1 cellular context compared by ENCODE assay signal in the genomic region with DNA sequence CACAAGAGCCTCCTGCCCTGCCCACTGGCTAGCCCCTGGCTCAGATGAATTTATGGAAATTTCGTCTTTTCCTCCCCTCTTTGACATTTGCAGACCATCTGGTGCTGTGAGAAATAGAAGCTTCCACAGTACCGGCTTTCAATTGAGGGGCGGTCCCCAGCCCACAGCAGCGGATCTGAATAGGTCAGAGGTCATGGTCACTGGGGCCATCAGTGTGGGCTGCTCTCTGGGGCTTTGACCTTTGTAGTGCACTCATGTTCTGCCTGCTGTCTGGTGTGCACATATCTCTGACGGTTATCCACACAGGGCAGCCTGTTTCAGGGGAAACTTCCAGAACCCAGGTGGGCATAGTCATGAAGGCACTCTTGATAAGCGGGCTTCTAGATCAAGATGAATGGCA.
TF ChIP-seq lines count a peak whose summit lies in the region.

No MANE protein-coding gene starts in this region.

TF ChIP-seq in HepG2, 621 proteins besides CTCF, POLR2A, EP300 and RAD21:
- TF ChIP-seq NR2C2 (CRISPR knock-in tag; IDR thresholded peaks at IDR 0.05; ENCODE audit: borderline replicate concordance) = peak; percentile 79
- TF ChIP-seq, protein P1, sequence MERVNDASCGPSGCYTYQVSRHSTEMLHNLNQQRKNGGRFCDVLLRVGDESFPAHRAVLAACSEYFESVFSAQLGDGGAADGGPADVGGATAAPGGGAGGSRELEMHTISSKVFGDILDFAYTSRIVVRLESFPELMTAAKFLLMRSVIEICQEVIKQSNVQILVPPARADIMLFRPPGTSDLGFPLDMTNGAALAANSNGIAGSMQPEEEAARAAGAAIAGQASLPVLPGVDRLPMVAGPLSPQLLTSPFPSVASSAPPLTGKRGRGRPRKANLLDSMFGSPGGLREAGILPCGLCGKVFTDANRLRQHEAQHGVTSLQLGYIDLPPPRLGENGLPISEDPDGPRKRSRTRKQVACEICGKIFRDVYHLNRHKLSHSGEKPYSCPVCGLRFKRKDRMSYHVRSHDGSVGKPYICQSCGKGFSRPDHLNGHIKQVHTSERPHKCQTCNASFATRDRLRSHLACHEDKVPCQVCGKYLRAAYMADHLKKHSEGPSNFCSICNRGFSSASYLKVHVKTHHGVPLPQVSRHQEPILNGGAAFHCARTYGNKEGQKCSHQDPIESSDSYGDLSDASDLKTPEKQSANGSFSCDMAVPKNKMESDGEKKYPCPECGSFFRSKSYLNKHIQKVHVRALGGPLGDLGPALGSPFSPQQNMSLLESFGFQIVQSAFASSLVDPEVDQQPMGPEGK (CRISPR knock-in tag; IDR thresholded peaks at IDR 0.05) = peak; percentile 13; the same call in 1 of the 2 replicates
- no peak for TF ChIP-seq CCDC6 (CRISPR knock-in tag; IDR thresholded peaks at IDR 0.05)
- TF ChIP-seq NR2F1 (CRISPR knock-in tag; IDR thresholded peaks at IDR 0.05) = 0 out of 4 replicates have a peak, but pooled peaks of 1 of the 2 experiments have one; percentile 19
- peak; percentile 57 for TF ChIP-seq NR2F6 (IDR thresholded peaks at IDR 0.05)
- TF ChIP-seq NR2F6 (CRISPR knock-in tag; IDR thresholded peaks at IDR 0.05) = peak; percentile 63; the same call in 1 of the 2 replicates
- TF ChIP-seq, protein P2, sequence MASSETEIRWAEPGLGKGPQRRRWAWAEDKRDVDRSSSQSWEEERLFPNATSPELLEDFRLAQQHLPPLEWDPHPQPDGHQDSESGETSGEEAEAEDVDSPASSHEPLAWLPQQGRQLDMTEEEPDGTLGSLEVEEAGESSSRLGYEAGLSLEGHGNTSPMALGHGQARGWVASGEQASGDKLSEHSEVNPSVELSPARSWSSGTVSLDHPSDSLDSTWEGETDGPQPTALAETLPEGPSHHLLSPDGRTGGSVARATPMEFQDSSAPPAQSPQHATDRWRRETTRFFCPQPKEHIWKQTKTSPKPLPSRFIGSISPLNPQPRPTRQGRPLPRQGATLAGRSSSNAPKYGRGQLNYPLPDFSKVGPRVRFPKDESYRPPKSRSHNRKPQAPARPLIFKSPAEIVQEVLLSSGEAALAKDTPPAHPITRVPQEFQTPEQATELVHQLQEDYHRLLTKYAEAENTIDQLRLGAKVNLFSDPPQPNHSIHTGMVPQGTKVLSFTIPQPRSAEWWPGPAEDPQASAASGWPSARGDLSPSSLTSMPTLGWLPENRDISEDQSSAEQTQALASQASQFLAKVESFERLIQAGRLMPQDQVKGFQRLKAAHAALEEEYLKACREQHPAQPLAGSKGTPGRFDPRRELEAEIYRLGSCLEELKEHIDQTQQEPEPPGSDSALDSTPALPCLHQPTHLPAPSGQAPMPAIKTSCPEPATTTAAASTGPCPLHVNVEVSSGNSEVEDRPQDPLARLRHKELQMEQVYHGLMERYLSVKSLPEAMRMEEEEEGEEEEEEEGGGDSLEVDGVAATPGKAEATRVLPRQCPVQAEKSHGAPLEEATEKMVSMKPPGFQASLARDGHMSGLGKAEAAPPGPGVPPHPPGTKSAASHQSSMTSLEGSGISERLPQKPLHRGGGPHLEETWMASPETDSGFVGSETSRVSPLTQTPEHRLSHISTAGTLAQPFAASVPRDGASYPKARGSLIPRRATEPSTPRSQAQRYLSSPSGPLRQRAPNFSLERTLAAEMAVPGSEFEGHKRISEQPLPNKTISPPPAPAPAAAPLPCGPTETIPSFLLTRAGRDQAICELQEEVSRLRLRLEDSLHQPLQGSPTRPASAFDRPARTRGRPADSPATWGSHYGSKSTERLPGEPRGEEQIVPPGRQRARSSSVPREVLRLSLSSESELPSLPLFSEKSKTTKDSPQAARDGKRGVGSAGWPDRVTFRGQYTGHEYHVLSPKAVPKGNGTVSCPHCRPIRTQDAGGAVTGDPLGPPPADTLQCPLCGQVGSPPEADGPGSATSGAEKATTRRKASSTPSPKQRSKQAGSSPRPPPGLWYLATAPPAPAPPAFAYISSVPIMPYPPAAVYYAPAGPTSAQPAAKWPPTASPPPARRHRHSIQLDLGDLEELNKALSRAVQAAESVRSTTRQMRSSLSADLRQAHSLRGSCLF (CRISPR knock-in tag; IDR thresholded peaks at IDR 0.05; ENCODE audit: borderline replicate concordance) = no peak
